In the genomic region with DNA sequence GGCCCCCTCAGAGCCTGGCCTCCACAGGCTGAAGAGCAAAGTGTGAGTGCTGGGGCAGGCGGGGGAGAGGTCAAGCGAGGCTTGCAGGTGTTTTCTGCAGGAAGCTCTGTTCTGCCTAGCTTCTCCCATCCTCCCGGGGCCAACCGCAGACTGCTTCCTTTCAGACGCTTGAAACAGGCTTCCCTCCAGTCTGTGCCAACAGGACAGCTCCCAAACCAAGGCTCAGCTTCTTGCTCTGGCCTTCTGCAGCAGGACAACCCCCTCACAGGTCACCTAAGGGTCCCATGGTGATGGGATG, we compare ENCODE assay signal across 7 cellular contexts.
DNase-seq lines count a peak whose midpoint lies in the region; ATAC-seq and TF ChIP-seq lines count a peak whose summit lies in the region.
"Not testable (repeated sequence)": the region's sequence is repeated elsewhere in the genome, so short reads cannot be mapped to it uniquely, and the experiment has no call there.

No MANE protein-coding gene starts in this region.

- H3K4me2 ChIP-seq in DND-41 (ENCODE audit: insufficient read depth, low read length) = not testable (repeated sequence)
- peak overlapping the region; percentile 55 for H3K4me2 ChIP-seq in Loucy (ENCODE audit: low read depth, low read length, poor library complexity, severe bottlenecking)

- H3K9me3 Mint-ChIP-seq in T-helper 1 cell treated with Interleukin-12 subunit alpha and Interleukin-12 subunit beta and Interleukin-4 antibody, amounts not matched to agents 30 μg/mL and 1 μg/mL, for 36 hours; activated T-helper 17 cell treated with anti-CD3 and anti-CD28 coated beads, Interleukin-2, amount 50 U/mL, for 72 hours; memory B cell: not testable (repeated sequence)

- peaks cover 12% of the 10 kb centered on the region for H3K4me1 ChIP-seq in DND-41 (ENCODE audit: insufficient read depth, low read length)
- peaks cover 18% of the 10 kb centered on the region for H3K4me1 ChIP-seq in Loucy (ENCODE audit: insufficient read depth, low read length, poor library complexity, severe bottlenecking)

- not testable (repeated sequence) for H3K36me3 ChIP-seq in DND-41 (ENCODE audit: insufficient read depth, low read length); Loucy (ENCODE audit: insufficient read depth, low read length)

- peak; percentile 67 for DNase-seq in DND-41
- DNase-seq in memory B cell (ENCODE audit: low spot score in 2 of 2) = not testable (repeated sequence)

- not testable (repeated sequence) for H4K20me1 ChIP-seq in DND-41 (ENCODE audit: insufficient read depth, low read length); Loucy (ENCODE audit: insufficient read depth, low read length, poor library complexity, severe bottlenecking)

- TF ChIP-seq CTCF in DND-41 (IDR thresholded peaks at IDR 0.05; ENCODE audit: borderline replicate concordance, extremely low read depth, low read length, poor library complexity, severe bottlenecking); Loucy (conservative IDR thresholded peaks at IDR 0.05; ENCODE audit: low read length): not testable (repeated sequence)

- H3K27ac ChIP-seq in DND-41 (ENCODE audit: low read length) = peak overlapping the region; percentile 56

- H3K9me3 ChIP-seq in DND-41 (ENCODE audit: insufficient read depth, low read length, severe bottlenecking); Loucy (ENCODE audit: insufficient read depth, low read depth, low read length): not testable (repeated sequence)

- not testable (repeated sequence) for H3F3A ChIP-seq in Loucy (ENCODE audit: low read depth)

- H3K4me1 Mint-ChIP-seq in T-helper 1 cell treated with Interleukin-12 subunit alpha and Interleukin-12 subunit beta and Interleukin-4 antibody, amounts not matched to agents 30 μg/mL and 1 μg/mL, for 36 hours (ENCODE audit: low read depth) = peaks cover 28% of the 10 kb centered on the region
- not testable (repeated sequence) for H3K4me1 Mint-ChIP-seq in activated T-helper 17 cell treated with anti-CD3 and anti-CD28 coated beads, Interleukin-2, amount 50 U/mL, for 72 hours; memory B cell

- peaks cover 39% of the 10 kb centered on the region for H3K36me3 Mint-ChIP-seq in T-helper 1 cell treated with Interleukin-12 subunit alpha and Interleukin-12 subunit beta and Interleukin-4 antibody, amounts not matched to agents 30 μg/mL and 1 μg/mL, for 36 hours (ENCODE audit: low read depth)
- peaks cover 44% of the 10 kb centered on the region for H3K36me3 Mint-ChIP-seq in activated T-helper 17 cell treated with anti-CD3 and anti-CD28 coated beads, Interleukin-2, amount 50 U/mL, for 72 hours (ENCODE audit: low read depth)
- peaks cover 21% of the 10 kb centered on the region for H3K36me3 Mint-ChIP-seq in memory B cell

- not testable (repeated sequence) for H3K27me3 Mint-ChIP-seq in T-helper 1 cell treated with Interleukin-12 subunit alpha and Interleukin-12 subunit beta and Interleukin-4 antibody, amounts not matched to agents 30 μg/mL and 1 μg/mL, for 36 hours (ENCODE audit: low read depth); activated T-helper 17 cell treated with anti-CD3 and anti-CD28 coated beads, Interleukin-2, amount 50 U/mL, for 72 hours; memory B cell

- not testable (repeated sequence) for H3K9me2 ChIP-seq in Loucy (replicated peaks; ENCODE audit: low read depth, low read length)

- not testable (repeated sequence) for H3K9ac ChIP-seq in DND-41 (ENCODE audit: low read depth, low read length); Loucy (ENCODE audit: low read depth, low read length, poor library complexity, severe bottlenecking)

- not testable (repeated sequence) for H2AFZ ChIP-seq in DND-41 (ENCODE audit: low read depth, low read length); Loucy (ENCODE audit: low read length)

- not testable (repeated sequence) for H3K27me3 ChIP-seq in DND-41 (ENCODE audit: insufficient read depth, low read length, poor library complexity); Loucy (ENCODE audit: insufficient read depth, low read length, poor library complexity, severe bottlenecking)

- H3K79me2 ChIP-seq in DND-41 (ENCODE audit: insufficient read depth, low read length); Loucy (ENCODE audit: insufficient read depth, low read length): not testable (repeated sequence)

- H3K4me3 Mint-ChIP-seq in T-helper 1 cell treated with Interleukin-12 subunit alpha and Interleukin-12 subunit beta and Interleukin-4 antibody, amounts not matched to agents 30 μg/mL and 1 μg/mL, for 36 hours = peak overlapping the region; percentile 7
- H3K4me3 Mint-ChIP-seq in activated T-helper 17 cell treated with anti-CD3 and anti-CD28 coated beads, Interleukin-2, amount 50 U/mL, for 72 hours; memory B cell: not testable (repeated sequence)

- peak overlapping the region; percentile 41 for H3K27ac Mint-ChIP-seq in T-helper 1 cell treated with Interleukin-12 subunit alpha and Interleukin-12 subunit beta and Interleukin-4 antibody, amounts not matched to agents 30 μg/mL and 1 μg/mL, for 36 hours
- H3K27ac Mint-ChIP-seq in activated T-helper 17 cell treated with anti-CD3 and anti-CD28 coated beads, Interleukin-2, amount 50 U/mL, for 72 hours; memory B cell: not testable (repeated sequence)

- not testable (repeated sequence) for H3K4me3 ChIP-seq in DND-41 (ENCODE audit: low read depth in 1 of 2, low read length in 2 of 2)
- peak overlapping the region; percentile 43 for H3K4me3 ChIP-seq in Loucy (ENCODE audit: low read length, poor library complexity, severe bottlenecking)

- ATAC-seq in DND-41 (ENCODE audit: insufficient read depth, low read depth) (peak; percentile 86), GM19438 (IDR thresholded peaks at IDR 0.05; ENCODE audit: low read depth, unreplicated experiment) (peak; percentile 62), HG02763 (IDR thresholded peaks at IDR 0.05; ENCODE audit: unreplicated experiment) (peak; percentile 55), memory B cell (ENCODE audit: low read depth) (peak; percentile 53)
- ATAC-seq in activated T-helper 17 cell treated with anti-CD3 and anti-CD28 coated beads, Interleukin-2, amount 50 U/mL, for 72 hours (replicated peaks) = peak; percentile 16

Comparison
In these comparisons a context has a peak if more than half of its experiments do, and no peak if none do; other contexts are left out.
1. ATAC-seq: peak in every context shown above with its lines; median percentile 86 in DND-41; 62 in GM19438; 55 in HG02763; 53 in memory B cell; 16 in activated T-helper 17 cell treated with anti-CD3 and anti-CD28 coated beads, Interleukin-2, amount 50 U/mL, for 72 hours.